Comparison of ENCODE assay signal across 23 cellular contexts in genomic region chr2:234133004-234133403, GRCh38.
DNase-seq lines count a peak whose midpoint lies in the region; ATAC-seq and TF ChIP-seq lines count a peak whose summit lies in the region.
"Had no signal": no experiment of that assay in that cellular context is flagged by ENCODE, and none has a peak within 500 bp of the region (broad histone marks: within the 10 kb centered on the region; RNA-seq: fewer than 3 reads in every experiment).

No MANE protein-coding gene starts in this region.

- H3K27ac ChIP-seq in epithelial cell of prostate, result peak overlapping the region; percentile 56
- H3K27ac ChIP-seq: BLaER1, cardiac muscle cell had no signal

- H3K36me3 ChIP-seq in MG63, result no peaks in the 10 kb centered on the region
- H3K36me3 ChIP-seq: cardiac muscle cell had no signal

- ATAC-seq in GM19324 (IDR thresholded peaks at IDR 0.05; ENCODE audit: low FRiP score, unreplicated experiment), result no peak
- ATAC-seq in GM19467 (IDR thresholded peaks at IDR 0.05; ENCODE audit: unreplicated experiment), result no peak
- no peak for ATAC-seq in GM21447 (IDR thresholded peaks at IDR 0.05; ENCODE audit: unreplicated experiment)
- ATAC-seq: activated CD4-positive, CD25-positive, alpha-beta regulatory T cell treated with anti-CD3 and anti-CD28 coated beads, Interleukin-2, amount 50 U/mL, for 24 hours; GM12878; stimulated activated naive B cell treated with anti-CD40 and anti-IgM and Interleukin-4, amounts not matched to agents 10 μg/mL and 1 μg/mL and 100 μg/mL, for 72 hours had no signal

- no peaks in the 10 kb centered on the region; the same call in 1 of the 2 replicates for H3K9me3 ChIP-seq in MG63

- H3K36me3 Mint-ChIP-seq in nephron progenitor cell (ENCODE audit: low read depth), result no peaks in the 10 kb centered on the region
- H3K36me3 Mint-ChIP-seq: activated naive CD4-positive, alpha-beta T cell treated with anti-CD3 and anti-CD28 coated beads, Interleukin-2, amount 50 U/mL, for 24 hours; stimulated activated naive B cell treated with anti-CD40 and anti-IgM and Interleukin-4, amounts not matched to agents 10 μg/mL and 1 μg/mL and 100 μg/mL, for 72 hours had no signal

- H3K4me3 ChIP-seq in MG63, result no peak overlapping the region
- H3K4me3 ChIP-seq: cardiac muscle cell, GM12878, skin epidermis had no signal

- DNase-seq in GM03348 (ENCODE audit: low spot score) (peak; percentile 18), MG63 (peak; percentile 55), epithelial cell of prostate (ENCODE audit: low read depth, low spot score) (peak; percentile 97), nephron progenitor cell (no peak)
- DNase-seq in stimulated activated CD8-positive, alpha-beta memory T cell treated with anti-CD3 and anti-CD28 coated beads, Interleukin-4, amount 100 ng/mL, for 48 hours, result no peak
- DNase-seq: activated CD8-positive, alpha-beta memory T cell treated with anti-CD3 and anti-CD28 coated beads, Interleukin-2, amount 50 U/mL, for 48 hours; effector CD4-positive, alpha-beta T cell; Karpas-422; mesendoderm; NCI-H187; NCI-H69; occipital lobe; stimulated activated naive B cell treated with anti-CD40 and anti-IgM and Interleukin-4, amounts not matched to agents 10 μg/mL and 1 μg/mL and 100 μg/mL, for 72 hours had no signal

- H3K27me3 Mint-ChIP-seq in nephron progenitor cell (ENCODE audit: low read depth, poor library complexity), result peaks cover 23% of the 10 kb centered on the region
- H3K27me3 Mint-ChIP-seq: activated naive CD4-positive, alpha-beta T cell treated with anti-CD3 and anti-CD28 coated beads, Interleukin-2, amount 50 U/mL, for 24 hours had no signal

- no peak for TF ChIP-seq CTCF in nephron progenitor cell (IDR thresholded peaks at IDR 0.05)

- no peak overlapping the region for H3K27ac Mint-ChIP-seq in nephron progenitor cell
- H3K27ac Mint-ChIP-seq: activated naive CD4-positive, alpha-beta T cell treated with anti-CD3 and anti-CD28 coated beads, Interleukin-2, amount 50 U/mL, for 24 hours; stimulated activated naive B cell treated with anti-CD40 and anti-IgM and Interleukin-4, amounts not matched to agents 10 μg/mL and 1 μg/mL and 100 μg/mL, for 72 hours; T-helper 1 cell treated with Interleukin-12 subunit alpha and Interleukin-12 subunit beta and Interleukin-4 antibody, amounts not matched to agents 30 μg/mL and 1 μg/mL, for 36 hours had no signal

- H3K4me1 Mint-ChIP-seq in nephron progenitor cell, result peaks cover 53% of the 10 kb centered on the region

- no peaks in the 10 kb centered on the region for H3K27me3 ChIP-seq in MG63
- H3K27me3 ChIP-seq: BLaER1, cardiac muscle cell had no signal

- peak overlapping the region; percentile 10 for H3K4me3 Mint-ChIP-seq in nephron progenitor cell
- H3K4me3 Mint-ChIP-seq: activated naive CD4-positive, alpha-beta T cell treated with anti-CD3 and anti-CD28 coated beads, Interleukin-2, amount 50 U/mL, for 24 hours; stimulated activated naive B cell treated with anti-CD40 and anti-IgM and Interleukin-4, amounts not matched to agents 10 μg/mL and 1 μg/mL and 100 μg/mL, for 72 hours; T-helper 1 cell treated with Interleukin-12 subunit alpha and Interleukin-12 subunit beta and Interleukin-4 antibody, amounts not matched to agents 30 μg/mL and 1 μg/mL, for 36 hours had no signal

- peaks cover 4% of the 10 kb centered on the region for H3K9me3 Mint-ChIP-seq in nephron progenitor cell
- H3K9me3 Mint-ChIP-seq: activated naive CD4-positive, alpha-beta T cell treated with anti-CD3 and anti-CD28 coated beads, Interleukin-2, amount 50 U/mL, for 24 hours; stimulated activated naive B cell treated with anti-CD40 and anti-IgM and Interleukin-4, amounts not matched to agents 10 μg/mL and 1 μg/mL and 100 μg/mL, for 72 hours; T-helper 1 cell treated with Interleukin-12 subunit alpha and Interleukin-12 subunit beta and Interleukin-4 antibody, amounts not matched to agents 30 μg/mL and 1 μg/mL, for 36 hours had no signal

Comparison
In these comparisons a context has a peak if more than half of its experiments do, and no peak if none do; other contexts are left out.
1. DNase-seq: peak in GM03348 (single experiment), MG63 (single experiment) and epithelial cell of prostate (single experiment); none in nephron progenitor cell (single experiment) and stimulated activated CD8-positive, alpha-beta memory T cell treated with anti-CD3 and anti-CD28 coated beads, Interleukin-4, amount 100 ng/mL, for 48 hours (single experiment).